Comparison of ENCODE assay signal across 1 cellular context in genomic region chr17:42246515-42246914, GRCh38.
TF ChIP-seq lines count a peak whose summit lies in the region.

No MANE protein-coding gene starts in this region.

TF ChIP-seq in HepG2, 621 proteins besides CTCF, POLR2A, EP300 and RAD21 (continued from another document and continues in another):
- no peak for TF ChIP-seq TEF (CRISPR knock-in tag; IDR thresholded peaks at IDR 0.05)
- TF ChIP-seq HNF1A (IDR thresholded peaks at IDR 0.05; ENCODE audit: low read depth) = no peak
- no peak for TF ChIP-seq HNF1A (CRISPR knock-in tag; IDR thresholded peaks at IDR 0.05; ENCODE audit: borderline replicate concordance)
- TF ChIP-seq MZF1 (CRISPR knock-in tag; IDR thresholded peaks at IDR 0.05; ENCODE audit: borderline replicate concordance) = no peak
- peak; percentile 27; the same call in 1 of the 2 replicates for TF ChIP-seq ZNF614 (CRISPR knock-in tag; IDR thresholded peaks at IDR 0.05; ENCODE audit: borderline replicate concordance)
- TF ChIP-seq HOXA9 (CRISPR knock-in tag; IDR thresholded peaks at IDR 0.05; ENCODE audit: borderline replicate concordance) = no peak
- TF ChIP-seq ZNF598 (CRISPR knock-in tag; IDR thresholded peaks at IDR 0.05; ENCODE audit: borderline replicate concordance) = no peak
- no peak for TF ChIP-seq ZNF639 (CRISPR knock-in tag; conservative IDR thresholded peaks at IDR 0.05)
- TF ChIP-seq PLRG1 (conservative IDR thresholded peaks at IDR 0.05) = no peak
- TF ChIP-seq FOXP4 (CRISPR knock-in tag; IDR thresholded peaks at IDR 0.05) = peak; percentile 74
- no peak for TF ChIP-seq HNRNPH1 (optimal IDR thresholded peaks at IDR 0.05; ENCODE audit: low read depth, low read length)
- TF ChIP-seq ZBTB33 (CRISPR knock-in tag; IDR thresholded peaks at IDR 0.05) = peak; percentile 70
- no peak for TF ChIP-seq ZNF546 (CRISPR knock-in tag; conservative IDR thresholded peaks at IDR 0.05)
- TF ChIP-seq THRA (CRISPR knock-in tag; IDR thresholded peaks at IDR 0.05; ENCODE audit: borderline replicate concordance) = peak; percentile 40; the same call in 1 of the 2 replicates
- TF ChIP-seq ZNF597 (CRISPR knock-in tag; IDR thresholded peaks at IDR 0.05) = no peak
- TF ChIP-seq NAIF1 (CRISPR knock-in tag; IDR thresholded peaks at IDR 0.05; ENCODE audit: borderline replicate concordance) = no peak
- no peak for TF ChIP-seq ZNF577 (CRISPR knock-in tag; IDR thresholded peaks at IDR 0.05; ENCODE audit: borderline replicate concordance, low read depth)
- TF ChIP-seq MYC (CRISPR knock-in tag; IDR thresholded peaks at IDR 0.05; ENCODE audit: borderline replicate concordance) = no peak
- peak; percentile 16; the same call in 1 of the 2 replicates for TF ChIP-seq ARID4A (CRISPR knock-in tag; IDR thresholded peaks at IDR 0.05; ENCODE audit: borderline replicate concordance)
- no peak for TF ChIP-seq ZBTB34 (CRISPR knock-in tag; IDR thresholded peaks at IDR 0.05)
- no peak for TF ChIP-seq TEAD2 (CRISPR knock-in tag; IDR thresholded peaks at IDR 0.05)
- TF ChIP-seq POLR2AphosphoS5 (IDR thresholded peaks at IDR 0.05; ENCODE audit: low read depth, low read length) = no peak
- no peak for TF ChIP-seq ZFP62 (CRISPR knock-in tag; IDR thresholded peaks at IDR 0.05)
- TF ChIP-seq KLF16 (CRISPR knock-in tag; IDR thresholded peaks at IDR 0.05) = 0 out of 4 replicates have a peak, but pooled peaks of 1 of the 2 experiments have one; percentile 23
- TF ChIP-seq MBNL3 (CRISPR knock-in tag; conservative IDR thresholded peaks at IDR 0.05) = no peak
- TF ChIP-seq MED1 (CRISPR knock-in tag; IDR thresholded peaks at IDR 0.05) = peak; percentile 43; the same call in 1 of the 2 replicates
- TF ChIP-seq ZUFSP (CRISPR knock-in tag; IDR thresholded peaks at IDR 0.05; ENCODE audit: borderline replicate concordance) = no peak
- TF ChIP-seq ZNF260 (CRISPR knock-in tag; IDR thresholded peaks at IDR 0.05; ENCODE audit: borderline replicate concordance, low read depth) = no peak
- TF ChIP-seq ZNF562 (CRISPR knock-in tag; IDR thresholded peaks at IDR 0.05; ENCODE audit: borderline replicate concordance) = no peak
- peak; percentile 16; the same call in 1 of the 2 replicates for TF ChIP-seq MIER3 (CRISPR knock-in tag; IDR thresholded peaks at IDR 0.05; ENCODE audit: borderline replicate concordance)
- TF ChIP-seq SMARCC2 (IDR thresholded peaks at IDR 0.05) = no peak
- TF ChIP-seq FOXA3 (CRISPR knock-in tag; IDR thresholded peaks at IDR 0.05) = peak; percentile 47; the same call in 1 of the 2 replicates
- TF ChIP-seq POGK (CRISPR knock-in tag; conservative IDR thresholded peaks at IDR 0.05) = no peak
